34 cellular contexts compared by ENCODE assay signal in the genomic region with DNA sequence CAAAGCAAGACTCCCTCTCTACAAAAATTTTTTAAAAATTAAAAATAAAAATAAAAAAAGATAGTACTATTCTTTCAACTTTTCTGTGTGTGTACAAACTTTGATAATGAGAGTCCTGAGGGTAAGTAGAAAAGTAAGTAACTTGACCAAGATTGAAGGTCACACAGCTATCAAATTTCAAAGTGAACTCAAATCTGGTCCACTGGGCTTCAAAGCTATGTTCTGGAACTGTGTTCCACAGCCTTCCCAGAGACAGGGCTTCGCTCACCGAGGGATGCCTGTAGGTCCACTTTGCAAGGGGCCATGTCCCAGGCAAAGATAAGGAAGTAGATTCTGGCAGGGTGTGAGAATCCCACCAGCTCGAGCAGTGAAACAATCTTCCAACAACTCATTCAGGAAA.
"Had no signal": no experiment of that assay in that cellular context is flagged by ENCODE, and none has a peak within 500 bp of the region (broad histone marks: within the 10 kb centered on the region; RNA-seq: fewer than 3 reads in every experiment).

No MANE protein-coding gene starts in this region.

- FAIRE-seq: astrocyte, TTC549 had no signal

- ATAC-seq: activated CD8-positive, alpha-beta T cell treated with anti-CD3 and anti-CD28 coated beads for 36 hours; activated naive CD4-positive, alpha-beta T cell treated with anti-CD3 and anti-CD28 coated beads, Interleukin-2, amount 50 U/mL, for 72 hours; activated T-cell treated with anti-CD3 and anti-CD28 coated beads, Interleukin-2, amount 50 U/mL, for 4 hours; activated T-cell treated with anti-CD3 and anti-CD28 coated beads, Interleukin-2, amount 50 U/mL, for 72 hours; activated T-helper 17 cell treated with anti-CD3 and anti-CD28 coated beads, Interleukin-2, amount 50 U/mL, for 72 hours; body of pancreas had no signal

- H3K36me3 ChIP-seq: adrenal gland, brain microvascular endothelial cell, breast epithelium had no signal

- H3K4me1 ChIP-seq: breast epithelium had no signal

- H3K27ac ChIP-seq: body of pancreas, brain microvascular endothelial cell, breast epithelium, VCaP had no signal

- DNase-seq: activated B cell treated with CpG ODN at 0.5 μM for 24 hours; activated CD4-positive, alpha-beta memory T cell treated with anti-CD3 and anti-CD28 coated beads for 36 hours; activated CD4-positive, alpha-beta T cell treated with anti-CD3 and anti-CD28 coated beads for 4 hours; activated CD4-positive, alpha-beta T cell treated with anti-CD3 and anti-CD28 coated beads, Interleukin-2, amount 10 ng/mL, durations not matched to agents 24 days and 14 days; activated CD4-positive, alpha-beta T cell treated with anti-CD3 and anti-CD28 coated beads, Interleukin-2, amount 50 U/mL, for 1 hour; activated CD4-positive, alpha-beta T cell treated with anti-CD3 and anti-CD28 coated beads, Interleukin-2, amount 50 U/mL, for 4 hours; activated CD4-positive, CD25-positive, alpha-beta regulatory T cell treated with anti-CD3 and anti-CD28 coated beads, Interleukin-2, amount 50 U/mL, for 72 hours; activated CD8-positive, alpha-beta memory T cell treated with anti-CD3 and anti-CD28 coated beads, Interleukin-2, amount 50 U/mL, for 4 hours; activated CD8-positive, alpha-beta T cell treated with anti-CD3 and anti-CD28 coated beads for 36 hours; activated effector memory CD4-positive, alpha-beta T cell treated with anti-CD3 and anti-CD28 coated beads, Interleukin-2, amount 50 U/mL, for 16 hours; activated gamma-delta T cell treated with Interleukin-2 at 50 U/mL for 16 hours; activated naive CD4-positive, alpha-beta T cell; activated naive CD4-positive, alpha-beta T cell treated with anti-CD3 and anti-CD28 coated beads for 36 hours; activated naive CD4-positive, alpha-beta T cell treated with anti-CD3 and anti-CD28 coated beads, Interleukin-2, amount 50 U/mL, for 16 hours; activated naive CD8-positive, alpha-beta T cell treated with anti-CD3 and anti-CD28 coated beads for 36 hours; activated T-cell treated with anti-CD3 and anti-CD28 coated beads for 4 hours; activated T-cell treated with anti-CD3 and anti-CD28 coated beads, Interleukin-2, amount 50 U/mL, for 1 hour; activated T-cell treated with anti-CD3 and anti-CD28 coated beads, Interleukin-2, amount 50 U/mL, for 4 hours; activated T-cell treated with anti-CD3 and anti-CD28 coated beads, Interleukin-2, amount 50 U/mL, for 72 hours; adrenal gland; amniotic stem cell; aorta; body of pancreas; brain microvascular endothelial cell; central memory CD4-positive, alpha-beta T cell; T-helper 1 cell; T-helper 2 cell; T-helper 9 cell had no signal

- H3K4me3 ChIP-seq: adrenal gland, body of pancreas, breast epithelium had no signal

- H3K9me3 ChIP-seq: adrenal gland, body of pancreas, breast epithelium had no signal

- H3K27me3 ChIP-seq: adrenal gland, body of pancreas, brain microvascular endothelial cell, breast epithelium had no signal
